ENCODE assay signal across 23 cellular contexts in the genomic region with DNA sequence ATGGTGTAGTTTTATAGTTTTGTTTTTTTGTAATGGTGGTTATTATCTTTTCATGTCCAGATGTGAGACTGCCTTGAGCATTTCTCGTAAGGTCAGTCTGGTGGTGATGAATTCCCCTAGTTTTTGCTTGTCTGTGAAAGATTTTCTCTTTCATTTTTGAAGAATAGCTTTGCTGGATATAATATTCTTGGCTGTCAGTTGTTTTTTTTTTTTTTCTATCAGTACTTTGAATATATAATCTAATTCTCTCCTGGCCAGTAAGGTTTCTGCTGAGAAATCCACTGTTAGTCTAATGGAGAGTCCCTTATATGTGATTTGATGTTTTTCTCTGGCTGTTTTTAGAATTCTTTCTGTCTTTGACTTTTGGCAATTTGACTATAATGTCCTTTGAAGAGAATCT.
"Had no signal": no experiment of that assay in that cellular context is flagged by ENCODE, and none has a peak within 500 bp of the region (broad histone marks: within the 10 kb centered on the region; RNA-seq: fewer than 3 reads in every experiment).

No MANE protein-coding gene starts in this region.

- H3K4me1 ChIP-seq: colonic mucosa had no signal

- H3K36me3 ChIP-seq: colonic mucosa, esophagus muscularis mucosa, esophagus squamous epithelium, gastrocnemius medialis, gastroesophageal sphincter, heart left ventricle, heart right ventricle had no signal

- H3K9me3 ChIP-seq: gastrocnemius medialis had no signal

- H3K4me3 ChIP-seq: colonic mucosa, coronary artery, dorsolateral prefrontal cortex, esophagus muscularis mucosa, esophagus squamous epithelium, gastrocnemius medialis, gastroesophageal sphincter, heart left ventricle, heart right ventricle had no signal

- DNase-seq: colonic mucosa; cortex of kidney; dermis blood vessel endothelial cell; dorsolateral prefrontal cortex; effector CD4-positive, alpha-beta T cell; effector CD8-positive, alpha-beta T cell; effector memory CD4-positive, alpha-beta T cell; effector memory CD8-positive, alpha-beta T cell; endodermal cell; erythroblast; esophagus squamous epithelium; foreskin fibroblast; foreskin keratinocyte; foreskin melanocyte; gastrocnemius medialis; glutamatergic neuron; head of caudate nucleus; heart left ventricle; heart right ventricle had no signal

- H3K27me3 ChIP-seq: colonic mucosa, dorsolateral prefrontal cortex, esophagus muscularis mucosa, esophagus squamous epithelium, foreskin keratinocyte, gastrocnemius medialis, gastroesophageal sphincter, heart left ventricle, heart right ventricle had no signal

- H3K27ac ChIP-seq: colonic mucosa, coronary artery, dorsolateral prefrontal cortex, epithelial cell of prostate, esophagus muscularis mucosa, esophagus squamous epithelium, foreskin keratinocyte, gastrocnemius medialis, gastroesophageal sphincter, heart left ventricle, heart right ventricle had no signal
